ENCODE assay signal across 16 cellular contexts in genomic region chr1:204503913-204504519, GRCh38. TPM values are rescaled to one million over a fixed set of nuclear protein-coding genes. Genes with fewer than 3 reads are reported as not detected.
DNase-seq lines count a peak whose midpoint lies in the region; FAIRE-seq and TF ChIP-seq lines count a peak whose summit lies in the region.
"Had no signal": no experiment of that assay in that cellular context is flagged by ENCODE, and none has a peak within 500 bp of the region (broad histone marks: within the 10 kb centered on the region; RNA-seq: fewer than 3 reads in every experiment).

No MANE protein-coding gene starts in this region.

- H3K9me1 ChIP-seq in endothelial cell of umbilical vein (replicated peaks; ENCODE audit: control insufficient read depth, extremely low read depth, insufficient read depth, low read length) = no peaks in the 10 kb centered on the region

- no peaks in the 10 kb centered on the region for H3K9me3 ChIP-seq in endothelial cell of umbilical vein (replicated peaks; ENCODE audit: control insufficient read depth, insufficient read depth, low read length)
- H3K9me3 ChIP-seq: Peyer's patch, uterus had no signal

- H3K27me3 ChIP-seq in endothelial cell of umbilical vein (ENCODE audit: control insufficient read depth in 2 of 2, insufficient read depth in 2 of 2, low read length in 2 of 2) = no peaks in the 10 kb centered on the region
- H3K27me3 ChIP-seq: Peyer's patch, uterus had no signal

- no peak for FAIRE-seq in endothelial cell of umbilical vein (lab: Jason Lieb, UNC)
- FAIRE-seq: GM12892, H1 had no signal

- DNase-seq in NCI-H2227 (lab: John Stamatoyannopoulos, UW; ENCODE audit: unreplicated experiment) = peak; percentile 15
- no peak for DNase-seq in NCI-H2227 treated with DMSO at 0.1 percent for 48 hours (lab: John Stamatoyannopoulos, UW)
- DNase-seq in NCI-H510A treated with DMSO at 0.1 percent for 48 hours (lab: John Stamatoyannopoulos, UW) = peak; percentile 79
- peak; percentile 74 for DNase-seq in endothelial cell of umbilical vein (ENCODE audit: low read depth, low spot score)
- no peak for DNase-seq in substantia nigra (lab: John Stamatoyannopoulos, UW)
- DNase-seq in activated gamma-delta T cell (lab: John Stamatoyannopoulos, UW) = no peak
- no peak for DNase-seq in RWPE1 (ENCODE audit: low spot score)
- no peak for DNase-seq in medulla oblongata (ENCODE audit: extremely low spot score)
- DNase-seq: cortex of kidney; nephron progenitor cell; Peyer's patch; right cardiac atrium; stimulated activated naive CD8-positive, alpha-beta T cell treated with anti-CD3 and anti-CD28 coated beads, Interleukin-15, amount 100 ng/mL, for 72 hours; uterus had no signal

- POLR2A ChIA-PET in endothelial cell of umbilical vein (lab: Charles Lee) (no interaction called here), RWPE1 (lab: Yijun Ruan, JAX; ENCODE audit: low non-redundant PET) (no interaction called here)

- H3K27ac ChIP-seq in endothelial cell of umbilical vein (ENCODE audit: insufficient read depth, low read depth, low read length) (peak overlapping the region; percentile 21), substantia nigra (ENCODE audit: low read depth, low read length, poor library complexity, severe bottlenecking) (peak overlapping the region; percentile 22), RWPE1 (no peak overlapping the region)
- H3K27ac ChIP-seq: Peyer's patch had no signal

- peak overlapping the region; percentile 71 for H2AFZ ChIP-seq in endothelial cell of umbilical vein (ENCODE audit: low read depth, low read length)

- H3K36me3 ChIP-seq in endothelial cell of umbilical vein (ENCODE audit: control insufficient read depth in 2 of 2, extremely low read depth in 1 of 2, insufficient read depth in 2 of 2, low read length in 2 of 2) = no peaks in the 10 kb centered on the region
- H3K36me3 ChIP-seq: Peyer's patch, uterus had no signal

- CTCF ChIA-PET in endothelial cell of umbilical vein (lab: Charles Lee) = interaction anchor here (0.7 to 18.3 kb wide), 17 partner anchors 10 to 303 kb away, joined by 3 to 1267 read pairs (median 14); partner anchors contain the start of genes GOLT1A, MDM4 and PIK3C2B
- CTCF ChIA-PET in RWPE1 (lab: Yijun Ruan, JAX) = interaction anchor here (0.7 to 1.8 kb wide), 11 partner anchors 11 to 341 kb away, joined by 3 to 35 read pairs (median 4); partner anchors contain the start of gene PIK3C2B

- dilution Hi-C loops in endothelial cell of umbilical vein (cut with MboI; ENCODE audit: extremely low pct_ligation_motif_present, low sequenced_read_pairs) = loop anchor here (10.0 kb wide), 1 partner anchor 59 kb away; no protein-coding TSS in a partner anchor

- H3K4me2 ChIP-seq in endothelial cell of umbilical vein (ENCODE audit: insufficient read depth, low read length) = peak overlapping the region; percentile 8

- H3K79me2 ChIP-seq in endothelial cell of umbilical vein (ENCODE audit: control insufficient read depth, insufficient read depth, low read length) = no peaks in the 10 kb centered on the region

- TF ChIP-seq CTCF in endothelial cell of umbilical vein (IDR thresholded peaks at IDR 0.05; ENCODE audit: extremely low read depth in 1 of 2, insufficient read depth in 1 of 2, low read depth in 1 of 2, low read length in 2 of 2) (no peak), RWPE1 (conservative IDR thresholded peaks at IDR 0.05; ENCODE audit: low read depth) (no peak)

- no peak overlapping the region for H3K4me3 ChIP-seq in endothelial cell of umbilical vein (replicated peaks in 1 of 3; ENCODE audit: insufficient read depth in 1 of 3, low read depth in 1 of 3, low read length in 3 of 3)
- H3K4me3 ChIP-seq: Peyer's patch, uterus had no signal

- peaks cover 26% of the 10 kb centered on the region for H3K4me1 ChIP-seq in endothelial cell of umbilical vein (ENCODE audit: control insufficient read depth, extremely low read depth, insufficient read depth, low read length)
- H3K4me1 ChIP-seq: uterus had no signal

- intact Hi-C loops in endothelial cell of umbilical vein (cut with micrococcal nuclease) = loop anchor here (1.0 to 10.0 kb wide), 9 partner anchors 10 to 639 kb away; partner anchors contain the start of genes GOLT1A, PIK3C2B, PPP1R15B and SNRPE

- no TSS peak for BruUV-seq in endothelial cell of umbilical vein (replicated peaks; lab: Mats Ljungman, UMichigan)

- no peaks in the 10 kb centered on the region for H4K20me1 ChIP-seq in endothelial cell of umbilical vein (replicated peaks; ENCODE audit: control insufficient read depth, extremely low read depth, insufficient read depth, low read length)

- H3K9ac ChIP-seq in endothelial cell of umbilical vein (replicated peaks; ENCODE audit: extremely low read depth, insufficient read depth, low read length) = peak overlapping the region; percentile 4

- no peak for TF ChIP-seq POLR2A in endothelial cell of umbilical vein (IDR thresholded peaks at IDR 0.05; ENCODE audit: low read depth, low read length)

TF ChIP-seq in endothelial cell of umbilical vein, 7 proteins besides CTCF, POLR2A, EP300 and RAD21:
- no peak for TF ChIP-seq MYC (IDR thresholded peaks at IDR 0.05; ENCODE audit: low read depth, low read length)
- TF ChIP-seq JUN (IDR thresholded peaks at IDR 0.05; ENCODE audit: borderline replicate concordance, insufficient read depth, insufficient read length, low read depth) = no peak
- no peak for TF ChIP-seq GATA2 (IDR thresholded peaks at IDR 0.05; ENCODE audit: insufficient read depth, insufficient read length, low read depth, low read length)
- no peak for TF ChIP-seq FOS (IDR thresholded peaks at IDR 0.05; ENCODE audit: borderline replicate concordance, insufficient read depth, low read length)
- TF ChIP-seq MAX (IDR thresholded peaks at IDR 0.05; ENCODE audit: insufficient read depth, insufficient read length) = no peak

RNA-seq across cellular contexts. Expression of gene PIK3C2B, which starts 9.4 kb away (rescaled TPM):
- 41.8 and 49.0 TPM in 2 replicates for total RNA-seq in endothelial cell of umbilical vein
- 33.7 and 36.3 TPM in 2 replicates for polyA plus RNA-seq in endothelial cell of umbilical vein
- 19.6 and 22.7 TPM in 2 replicates for polyA plus RNA-seq in endothelial cell of umbilical vein (2011; cell fraction: cytosol; rRNA removed)
- 66.4 and 67.8 TPM in 2 replicates for polyA plus RNA-seq in endothelial cell of umbilical vein (2011; cell fraction: nucleus; rRNA removed)
- 4.7 and 8.1 TPM in 2 replicates for polyA plus RNA-seq in endothelial cell of umbilical vein (2012)
- polyA minus RNA-seq in endothelial cell of umbilical vein = 87.9 and 88.7 TPM in 2 replicates
- 55.5 TPM for polyA minus RNA-seq in endothelial cell of umbilical vein (2011; cell fraction: cytosol; rRNA and poly(A)+ RNA removed)
- 89.1 and 98.8 TPM in 2 replicates for polyA minus RNA-seq in endothelial cell of umbilical vein (2011; cell fraction: nucleus; rRNA and poly(A)+ RNA removed)

RNA-seq across cellular contexts. Expression of gene MDM4, which starts 12.2 kb away (rescaled TPM):
- total RNA-seq in endothelial cell of umbilical vein = 49.6 and 67.0 TPM in 2 replicates
- 10.4 and 11.7 TPM in 2 replicates for polyA plus RNA-seq in endothelial cell of umbilical vein
- polyA plus RNA-seq in endothelial cell of umbilical vein (2011; cell fraction: cytosol; rRNA removed) = 3.3 and 5.0 TPM in 2 replicates
- 69.0 and 78.9 TPM in 2 replicates for polyA plus RNA-seq in endothelial cell of umbilical vein (2011; cell fraction: nucleus; rRNA removed)
- 6.3 and 8.8 TPM in 2 replicates for polyA plus RNA-seq in endothelial cell of umbilical vein (2012)
- 76.0 and 107 TPM in 2 replicates for polyA minus RNA-seq in endothelial cell of umbilical vein
- polyA minus RNA-seq in endothelial cell of umbilical vein (2011; cell fraction: cytosol; rRNA and poly(A)+ RNA removed) = 10.9 TPM
- 155 and 217 TPM in 2 replicates for polyA minus RNA-seq in endothelial cell of umbilical vein (2011; cell fraction: nucleus; rRNA and poly(A)+ RNA removed)

Comparison
In these comparisons a context has a peak if more than half of its experiments do, and no peak if none do; other contexts are left out.
1. DNase-seq: peak in NCI-H2227 (single experiment), NCI-H510A treated with DMSO at 0.1 percent for 48 hours (single experiment) and endothelial cell of umbilical vein (single experiment); none in NCI-H2227 treated with DMSO at 0.1 percent for 48 hours (single experiment), substantia nigra (0 of 49), activated gamma-delta T cell (single experiment), RWPE1 (single experiment) and medulla oblongata (single experiment).